Comparison of ENCODE assay signal across 10 cellular contexts in genomic region chr1:244163861-244164562, GRCh38.
A peak's percentile ranks its signal among the peaks of the same experiment; 100 is the strongest.
DNase-seq lines count a peak whose midpoint lies in the region; ATAC-seq and TF ChIP-seq lines count a peak whose summit lies in the region.
"Had no signal": no experiment of that assay in that cellular context is flagged by ENCODE, and none has a peak within 500 bp of the region (broad histone marks: within the 10 kb centered on the region; RNA-seq: fewer than 3 reads in every experiment).

No MANE protein-coding gene starts in this region.

- no peak overlapping the region for H3K27ac Mint-ChIP-seq in WTC11
- no peak overlapping the region for H3K27ac Mint-ChIP-seq in CD8-positive, alpha-beta memory T cell

- H3K4me3 ChIP-seq in spleen, result no peak overlapping the region
- H3K4me3 ChIP-seq in CD8-positive, alpha-beta memory T cell (ENCODE audit: low read length), result no peak overlapping the region

- no peaks in the 10 kb centered on the region for H3K27me3 ChIP-seq in spleen (replicated peaks in 1 of 7)
- no peaks in the 10 kb centered on the region for H3K27me3 ChIP-seq in CD8-positive, alpha-beta memory T cell (ENCODE audit: insufficient read depth, low read length, poor library complexity, severe bottlenecking)

- ATAC-seq in WTC11, result peak; percentile 93
- ATAC-seq in left ventricle myocardium superior, result peak; percentile 90
- no peak for ATAC-seq in GM21423 (IDR thresholded peaks at IDR 0.05; ENCODE audit: unreplicated experiment)
- no peak for ATAC-seq in HG03439 (IDR thresholded peaks at IDR 0.05; ENCODE audit: unreplicated experiment)
- ATAC-seq in HG02973 (IDR thresholded peaks at IDR 0.05; ENCODE audit: unreplicated experiment), result no peak

- peaks cover 14% of the 10 kb centered on the region for H3K4me1 Mint-ChIP-seq in WTC11
- no peaks in the 10 kb centered on the region for H3K4me1 Mint-ChIP-seq in CD8-positive, alpha-beta memory T cell

- CTCF ChIA-PET in WTC11 (lab: Charles Lee), result interaction anchor here (0.6 kb wide), 1 partner anchor 210 kb away, joined by 4 read pairs; no protein-coding TSS in a partner anchor
- CTCF ChIA-PET in CD8-positive, alpha-beta memory T cell (lab: Charles Lee), result no interaction called here

- no peaks in the 10 kb centered on the region for H3K9me3 ChIP-seq in spleen
- H3K9me3 ChIP-seq in CD8-positive, alpha-beta memory T cell (ENCODE audit: low read length), result no peaks in the 10 kb centered on the region

- peak overlapping the region in 6 of 8 donors; percentile 52 to 75 (median 57) for H3K27ac ChIP-seq in spleen
- no peak overlapping the region for H3K27ac ChIP-seq in CD8-positive, alpha-beta memory T cell (ENCODE audit: low read depth, low read length)

- TF ChIP-seq CTCF in WTC11 (IDR thresholded peaks at IDR 0.05) (no peak), spleen (IDR thresholded peaks at IDR 0.05 in 8 of 11, conservative IDR thresholded peaks at IDR 0.05 in 3 of 11) (no peak)

- peaks cover 4% of the 10 kb centered on the region for H3K9me3 Mint-ChIP-seq in WTC11
- no peaks in the 10 kb centered on the region for H3K9me3 Mint-ChIP-seq in CD8-positive, alpha-beta memory T cell

- H3K27me3 Mint-ChIP-seq in WTC11 (ENCODE audit: low read depth), result no peaks in the 10 kb centered on the region
- H3K27me3 Mint-ChIP-seq in CD8-positive, alpha-beta memory T cell, result peaks cover 3 to 6% of the 10 kb centered on the region in 2 donors

- H3K36me3 Mint-ChIP-seq in WTC11, result peaks cover 3% of the 10 kb centered on the region; the same call in 1 of the 2 replicates
- H3K36me3 Mint-ChIP-seq in CD8-positive, alpha-beta memory T cell, result no peaks in the 10 kb centered on the region

- TF ChIP-seq POLR2A in spleen (IDR thresholded peaks at IDR 0.05), result no peak

- H3K4me3 Mint-ChIP-seq in WTC11, result no peak overlapping the region
- H3K4me3 Mint-ChIP-seq in CD8-positive, alpha-beta memory T cell, result no peak overlapping the region

- POLR2A ChIA-PET in WTC11 (lab: Charles Lee), result no interaction called here
- POLR2A ChIA-PET in CD8-positive, alpha-beta memory T cell (lab: Charles Lee), result no interaction called here

- no peaks in the 10 kb centered on the region for H3K36me3 ChIP-seq in spleen
- H3K36me3 ChIP-seq in CD8-positive, alpha-beta memory T cell (ENCODE audit: insufficient read depth, low read length), result no peaks in the 10 kb centered on the region

- peaks cover 0 to 14% (median 0%) of the 10 kb centered on the region in 6 donors for H3K4me1 ChIP-seq in spleen
- H3K4me1 ChIP-seq in CD8-positive, alpha-beta memory T cell (ENCODE audit: insufficient read depth, low read length), result no peaks in the 10 kb centered on the region

- 55 to 79% (median 74%) methylated on average over 9 of the region's 9 CpGs for WGBS in spleen, 5 donors

- peak; percentile 91 for DNase-seq in HPDE6-E6E7 (ENCODE audit: extremely low spot score)
- no peak for DNase-seq in WTC11 (ENCODE audit: low spot score)
- DNase-seq in left ventricle myocardium superior, result peak; percentile 32
- no peak for DNase-seq in spleen
- DNase-seq in CD8-positive, alpha-beta memory T cell, result no peak
- DNase-seq: activated CD8-positive, alpha-beta memory T cell treated with anti-CD3 and anti-CD28 coated beads, Interleukin-2, amount 50 U/mL, for 4 hours; NCI-H2081 had no signal

- intact Hi-C loops in left ventricle myocardium superior (cut with micrococcal nuclease), result no loop called here
- intact Hi-C loops in spleen (cut with DNase I; ENCODE audit: low total_unique reads), result no loop called here

TF ChIP-seq in WTC11, 78 proteins besides CTCF, POLR2A, EP300 and RAD21:
- TF ChIP-seq NFE2L1 (CRISPR knock-in tag; IDR thresholded peaks at IDR 0.05) (no peak), CBFB (CRISPR knock-in tag; IDR thresholded peaks at IDR 0.05; ENCODE audit: low read depth) (no peak), KAT7 (CRISPR knock-in tag; IDR thresholded peaks at IDR 0.05; ENCODE audit: borderline replicate concordance) (no peak), NR2C2 (CRISPR knock-in tag; IDR thresholded peaks at IDR 0.05) (no peak)
- TF ChIP-seq, protein P1, sequence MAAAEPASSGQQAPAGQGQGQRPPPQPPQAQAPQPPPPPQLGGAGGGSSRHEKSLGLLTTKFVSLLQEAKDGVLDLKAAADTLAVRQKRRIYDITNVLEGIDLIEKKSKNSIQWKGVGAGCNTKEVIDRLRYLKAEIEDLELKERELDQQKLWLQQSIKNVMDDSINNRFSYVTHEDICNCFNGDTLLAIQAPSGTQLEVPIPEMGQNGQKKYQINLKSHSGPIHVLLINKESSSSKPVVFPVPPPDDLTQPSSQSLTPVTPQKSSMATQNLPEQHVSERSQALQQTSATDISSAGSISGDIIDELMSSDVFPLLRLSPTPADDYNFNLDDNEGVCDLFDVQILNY (CRISPR knock-in tag; IDR thresholded peaks at IDR 0.05), result no peak

Comparison
In these comparisons a context has a peak if more than half of its experiments do, and no peak if none do; other contexts are left out.
1. DNase-seq: peak in HPDE6-E6E7 (single experiment) and left ventricle myocardium superior (single experiment); none in WTC11 (single experiment), spleen (single experiment) and CD8-positive, alpha-beta memory T cell (0 of 5).
2. ATAC-seq: peak in WTC11 (single experiment) and left ventricle myocardium superior (single experiment); none in GM21423 (single experiment), HG03439 (single experiment) and HG02973 (single experiment).